ENCODE assay signal across 8 cellular contexts in the genomic region with DNA sequence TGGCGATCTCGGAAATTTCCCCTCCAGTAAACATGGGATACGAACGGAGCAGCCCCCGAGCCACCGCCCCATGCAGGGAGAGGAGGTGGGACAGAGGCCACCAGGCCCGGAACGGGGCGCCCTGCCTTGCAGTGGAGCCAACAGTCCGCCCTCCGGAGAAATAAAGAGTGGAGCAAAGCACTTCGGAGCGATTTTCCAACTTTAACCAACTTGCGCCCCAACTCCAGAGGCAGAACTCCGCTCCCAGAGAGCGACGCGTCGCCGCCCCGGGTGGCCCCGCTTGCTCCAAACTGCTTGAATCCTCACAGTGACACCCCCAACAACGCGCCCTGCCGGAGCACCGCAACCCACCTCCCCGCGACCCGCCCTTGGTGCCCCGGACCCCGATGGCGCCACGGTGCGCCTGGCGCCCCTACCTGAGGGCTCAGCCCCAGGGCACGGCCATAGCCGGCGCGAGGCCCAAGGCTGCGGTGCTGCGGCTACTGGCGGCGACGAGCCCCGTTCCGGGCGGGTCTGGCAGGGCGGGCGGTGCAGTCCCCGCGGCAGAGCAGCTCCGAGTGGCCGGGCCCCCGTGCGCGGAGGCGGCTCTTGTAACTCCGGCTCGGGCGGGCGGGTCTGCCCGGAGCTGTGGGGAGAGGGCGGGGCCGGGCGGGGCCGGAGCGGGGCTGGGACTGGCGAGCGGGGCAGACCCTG. TPM values are rescaled to one million over a fixed set of nuclear protein-coding genes. Genes with fewer than 3 reads are reported as not detected.
DNase-seq lines count a peak whose midpoint lies in the region; ATAC-seq and TF ChIP-seq lines count a peak whose summit lies in the region.

A gene with protein sequence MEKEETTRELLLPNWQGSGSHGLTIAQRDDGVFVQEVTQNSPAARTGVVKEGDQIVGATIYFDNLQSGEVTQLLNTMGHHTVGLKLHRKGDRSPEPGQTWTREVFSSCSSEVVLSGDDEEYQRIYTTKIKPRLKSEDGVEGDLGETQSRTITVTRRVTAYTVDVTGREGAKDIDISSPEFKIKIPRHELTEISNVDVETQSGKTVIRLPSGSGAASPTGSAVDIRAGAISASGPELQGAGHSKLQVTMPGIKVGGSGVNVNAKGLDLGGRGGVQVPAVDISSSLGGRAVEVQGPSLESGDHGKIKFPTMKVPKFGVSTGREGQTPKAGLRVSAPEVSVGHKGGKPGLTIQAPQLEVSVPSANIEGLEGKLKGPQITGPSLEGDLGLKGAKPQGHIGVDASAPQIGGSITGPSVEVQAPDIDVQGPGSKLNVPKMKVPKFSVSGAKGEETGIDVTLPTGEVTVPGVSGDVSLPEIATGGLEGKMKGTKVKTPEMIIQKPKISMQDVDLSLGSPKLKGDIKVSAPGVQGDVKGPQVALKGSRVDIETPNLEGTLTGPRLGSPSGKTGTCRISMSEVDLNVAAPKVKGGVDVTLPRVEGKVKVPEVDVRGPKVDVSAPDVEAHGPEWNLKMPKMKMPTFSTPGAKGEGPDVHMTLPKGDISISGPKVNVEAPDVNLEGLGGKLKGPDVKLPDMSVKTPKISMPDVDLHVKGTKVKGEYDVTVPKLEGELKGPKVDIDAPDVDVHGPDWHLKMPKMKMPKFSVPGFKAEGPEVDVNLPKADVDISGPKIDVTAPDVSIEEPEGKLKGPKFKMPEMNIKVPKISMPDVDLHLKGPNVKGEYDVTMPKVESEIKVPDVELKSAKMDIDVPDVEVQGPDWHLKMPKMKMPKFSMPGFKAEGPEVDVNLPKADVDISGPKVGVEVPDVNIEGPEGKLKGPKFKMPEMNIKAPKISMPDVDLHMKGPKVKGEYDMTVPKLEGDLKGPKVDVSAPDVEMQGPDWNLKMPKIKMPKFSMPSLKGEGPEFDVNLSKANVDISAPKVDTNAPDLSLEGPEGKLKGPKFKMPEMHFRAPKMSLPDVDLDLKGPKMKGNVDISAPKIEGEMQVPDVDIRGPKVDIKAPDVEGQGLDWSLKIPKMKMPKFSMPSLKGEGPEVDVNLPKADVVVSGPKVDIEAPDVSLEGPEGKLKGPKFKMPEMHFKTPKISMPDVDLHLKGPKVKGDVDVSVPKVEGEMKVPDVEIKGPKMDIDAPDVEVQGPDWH (N-terminal part only) (minus strand): TSS at position 563 of the 693 bp plus-strand sequence. CDS start 10,708 bp downstream, outside the sequence.

- no peaks in the 10 kb centered on the region for H3K36me3 Mint-ChIP-seq in natural killer cell

- no peak within 1 kb of the TSS for H3K9ac ChIP-seq in Karpas-422 (ENCODE audit: low read length)

- H3K4me3 Mint-ChIP-seq in natural killer cell = peak within 1 kb of the TSS; percentile 97

- H3K9me3 Mint-ChIP-seq in natural killer cell = no peaks in the 10 kb centered on the region

- peaks cover 61 to 64% of the 10 kb centered on the region in 2 donors for H3K4me1 Mint-ChIP-seq in natural killer cell

- TF ChIP-seq CTCF in 22Rv1 (IDR thresholded peaks at IDR 0.05) (no peak), natural killer cell (IDR thresholded peaks at IDR 0.05) (no peak), uterus (IDR thresholded peaks at IDR 0.05) (peak in 1 of 4 experiments; percentile 9)

- no peak within 1 kb of the TSS for H2AFZ ChIP-seq in Karpas-422 (ENCODE audit: low read length)

- H3K9me2 ChIP-seq in Karpas-422 (replicated peaks; ENCODE audit: insufficient read depth, low read length) = no peaks in the 10 kb centered on the region

- H3K27ac Mint-ChIP-seq in natural killer cell = peak within 1 kb of the TSS; percentile 92 to 94

- no peaks in the 10 kb centered on the region for H3K27me3 Mint-ChIP-seq in natural killer cell (ENCODE audit: low read depth in 2 of 2)

- H3K36me3 ChIP-seq in uterus (no peaks in the 10 kb centered on the region), Karpas-422 (ENCODE audit: insufficient read depth, low read length) (no peaks in the 10 kb centered on the region)

- peaks cover 9 to 10% of the 10 kb centered on the region in 2 donors for H3K4me1 ChIP-seq in uterus
- H3K4me1 ChIP-seq in Karpas-422 (ENCODE audit: low read length) = peaks cover 8% of the 10 kb centered on the region

- ATAC-seq in GM19025 (IDR thresholded peaks at IDR 0.05; ENCODE audit: low read depth, unreplicated experiment) (peak; percentile 34), natural killer cell (peak; percentile 46 to 69 (median 65))

- H3K27ac ChIP-seq in 22Rv1 = peak within 1 kb of the TSS; percentile 95
- peak within 1 kb of the TSS; percentile 95 to 99 for H3K27ac ChIP-seq in uterus
- H3K27ac ChIP-seq in Karpas-422 (ENCODE audit: low read length) = no peak within 1 kb of the TSS

- H3K4me2 ChIP-seq in Karpas-422 (ENCODE audit: low read depth, low read length, poor library complexity, severe bottlenecking) = no peak within 1 kb of the TSS

- peak; percentile 84 to 94 for TF ChIP-seq POLR2A in uterus (IDR thresholded peaks at IDR 0.05)

- H3K79me2 ChIP-seq in Karpas-422 (ENCODE audit: low read length) = no peaks in the 10 kb centered on the region

- DNase-seq in OCI-M1 (lab: John Stamatoyannopoulos, UW) = peak; percentile 71
- DNase-seq in activated T-helper 9 cell treated with anti-CD3 and anti-CD28 coated beads, Interleukin-2, amount 50 U/mL, for 16 hours (ENCODE audit: low read depth) = peak; percentile 62
- DNase-seq in fibroblast of peridontal ligament (ENCODE audit: extremely low read depth) = peak; percentile 42
- peak; percentile 66 for DNase-seq in natural killer cell
- peak; percentile 84 to 87 for DNase-seq in uterus
- no peak for DNase-seq in Karpas-422

- H3K9me3 ChIP-seq in uterus = no peaks in the 10 kb centered on the region
- H3K9me3 ChIP-seq in Karpas-422 (ENCODE audit: low read length) = no peaks in the 10 kb centered on the region

- H3K4me3 ChIP-seq in uterus (peak within 1 kb of the TSS; percentile 79 to 90), Karpas-422 (ENCODE audit: low read length) (no peak within 1 kb of the TSS)

- H3K27me3 ChIP-seq in uterus = no peaks in the 10 kb centered on the region
- H3K27me3 ChIP-seq in Karpas-422 (ENCODE audit: low read length) = no peaks in the 10 kb centered on the region

- H4K20me1 ChIP-seq in Karpas-422 (ENCODE audit: insufficient read depth, low read depth, low read length) = no peaks in the 10 kb centered on the region

- intact Hi-C loops in natural killer cell (cut with micrococcal nuclease) (no loop called here), uterus (cut with DNase I; ENCODE audit: low total_unique reads) (no loop called here)

RNA-seq across cellular contexts. Expression of the gene that starts here (rescaled TPM):
- total RNA-seq in natural killer cell (100 to 1,000 TPM; 623 to 740 (median 677) TPM), uterus (1,000 to 10,000 TPM in 1 of 4 donors, 100 to 1,000 TPM in 3; 452 to 1,353 (median 779) TPM)
- under 0.01 and 0.34 TPM in 2 replicates for total RNA-seq in Karpas-422 (2014; rRNA removed; shearing (Covaris generic); ENCODE audit: low replicate concordance)

Comparison
In these comparisons a context has a peak if more than half of its experiments do, and no peak if none do; other contexts are left out.
1. RNA of the gene that starts here (total RNA-seq): 452 to 1,353 TPM in uterus and 623 to 740 TPM in natural killer cell; under 0.01 to 0.34 TPM in Karpas-422; every median in the first group is over 100 times any median in the second.